In genomic region chr6:131061041-131061770, GRCh38 we compare ENCODE assay signal across 8 cellular contexts. TPM values are rescaled to one million over a fixed set of nuclear protein-coding genes. Genes with fewer than 3 reads are reported as not detected.
DNase-seq lines count a peak whose midpoint lies in the region; ATAC-seq and TF ChIP-seq lines count a peak whose summit lies in the region.

No MANE protein-coding gene starts in this region.

- TF ChIP-seq EP300 in suprapubic skin (IDR thresholded peaks at IDR 0.05), result no peak

- H3K9me3 ChIP-seq in suprapubic skin, result no peaks in the 10 kb centered on the region

- H3K4me3 Mint-ChIP-seq in activated CD4-positive, alpha-beta memory T cell treated with anti-CD3 and anti-CD28 coated beads for 36 hours, result peak overlapping the region; percentile 76
- peak overlapping the region; percentile 69 to 86 (median 83) for H3K4me3 Mint-ChIP-seq in immature natural killer cell

- H3K4me1 Mint-ChIP-seq in activated CD4-positive, alpha-beta memory T cell treated with anti-CD3 and anti-CD28 coated beads for 36 hours (ENCODE audit: low read depth), result peaks cover 27% of the 10 kb centered on the region
- H3K4me1 Mint-ChIP-seq in immature natural killer cell, result peaks cover 17 to 20% of the 10 kb centered on the region in 2 donors

- peaks cover 22% of the 10 kb centered on the region for H3K4me1 ChIP-seq in suprapubic skin

- TF ChIP-seq CTCF in AG10803 (conservative IDR thresholded peaks at IDR 0.05; ENCODE audit: low read length) (0 out of 2 replicates have a peak, but pooled peaks have one; percentile 4), suprapubic skin (IDR thresholded peaks at IDR 0.05) (no peak)

- TF ChIP-seq POLR2A in suprapubic skin (IDR thresholded peaks at IDR 0.05), result no peak

- POLR2A ChIA-PET in activated CD4-positive, alpha-beta memory T cell treated with anti-CD3 and anti-CD28 coated beads for 36 hours (lab: Charles Lee), result no interaction called here

- peak overlapping the region; percentile 91 for H3K4me3 ChIP-seq in AG10803 (ENCODE audit: low read length)
- H3K4me3 ChIP-seq in suprapubic skin, result peak overlapping the region; percentile 88

- WGBS in suprapubic skin, result 45% methylated on average over 10 of the region's 10 CpGs

- peaks cover 9% of the 10 kb centered on the region for H3K9me3 Mint-ChIP-seq in activated CD4-positive, alpha-beta memory T cell treated with anti-CD3 and anti-CD28 coated beads for 36 hours
- H3K9me3 Mint-ChIP-seq in immature natural killer cell, result peaks cover 0 to 4% (median 2%) of the 10 kb centered on the region in 6 donors

- CTCF ChIA-PET in activated CD4-positive, alpha-beta memory T cell treated with anti-CD3 and anti-CD28 coated beads for 36 hours (lab: Charles Lee), result interaction anchor here (0.6 to 1.9 kb wide), 3 partner anchors 23 to 176 kb away, joined by 3 to 6 read pairs (median 3); no protein-coding TSS in a partner anchor

- intact Hi-C loops in activated CD4-positive, alpha-beta memory T cell treated with anti-CD3 and anti-CD28 coated beads for 36 hours (cut with micrococcal nuclease), result loop anchor here (5.0 to 10.0 kb wide), 3 partner anchors 136 to 1754 kb away; partner anchors contain the start of gene RPS12

- H3K27me3 ChIP-seq in suprapubic skin, result no peaks in the 10 kb centered on the region

- ATAC-seq in GM21619 (IDR thresholded peaks at IDR 0.05; ENCODE audit: unreplicated experiment), result peak; percentile 31

- H3K27ac ChIP-seq in suprapubic skin, result no peak overlapping the region

- H3K36me3 Mint-ChIP-seq in activated CD4-positive, alpha-beta memory T cell treated with anti-CD3 and anti-CD28 coated beads for 36 hours, result peaks cover 3% of the 10 kb centered on the region
- no peaks in the 10 kb centered on the region for H3K36me3 Mint-ChIP-seq in immature natural killer cell

- no peaks in the 10 kb centered on the region for H3K36me3 ChIP-seq in suprapubic skin

- H3K27me3 Mint-ChIP-seq in activated CD4-positive, alpha-beta memory T cell treated with anti-CD3 and anti-CD28 coated beads for 36 hours, result no peaks in the 10 kb centered on the region
- H3K27me3 Mint-ChIP-seq in immature natural killer cell (ENCODE audit: low read depth in 3 of 3), result peaks cover 3 to 4% (median 3%) of the 10 kb centered on the region in 3 donors

- no peak overlapping the region for H3K27ac Mint-ChIP-seq in activated CD4-positive, alpha-beta memory T cell treated with anti-CD3 and anti-CD28 coated beads for 36 hours
- peak overlapping the region in 3 of 6 donors; percentile 13 to 61 (median 15) for H3K27ac Mint-ChIP-seq in immature natural killer cell

- peak; percentile 40 for DNase-seq in AG10803 (ENCODE audit: low read depth)
- DNase-seq in activated CD4-positive, alpha-beta memory T cell treated with anti-CD3 and anti-CD28 coated beads for 36 hours, result no peak
- DNase-seq in immature natural killer cell, result no peak
- DNase-seq in suprapubic skin (ENCODE audit: low spot score in 2 of 2), result no peak
- no peak for DNase-seq in DMS53 treated with DMSO at 0.1 percent for 48 hours (lab: John Stamatoyannopoulos, UW; ENCODE audit: unreplicated experiment)
- DNase-seq in COLO668 (lab: John Stamatoyannopoulos, UW; ENCODE audit: unreplicated experiment), result no peak
- no peak for DNase-seq in hepatic stellate cell (ENCODE audit: low spot score)

RNA-seq across cellular contexts. Expression of gene EPB41L2, which starts 1.8 kb away (rescaled TPM):
- 10 to 100 TPM; 30.4 to 37.8 TPM for total RNA-seq in activated CD4-positive, alpha-beta memory T cell treated with anti-CD3 and anti-CD28 coated beads for 36 hours
- polyA plus RNA-seq in immature natural killer cell, result 1 to 10 TPM in 1 of 3 donors, under 1 TPM in 1, not detected in 1; 0.81 to 1.3 TPM
- total RNA-seq in suprapubic skin, result 10 to 100 TPM; 11.4 to 26.8 (median 15.4) TPM
